ENCODE assay signal across 12 cellular contexts in the genomic region with DNA sequence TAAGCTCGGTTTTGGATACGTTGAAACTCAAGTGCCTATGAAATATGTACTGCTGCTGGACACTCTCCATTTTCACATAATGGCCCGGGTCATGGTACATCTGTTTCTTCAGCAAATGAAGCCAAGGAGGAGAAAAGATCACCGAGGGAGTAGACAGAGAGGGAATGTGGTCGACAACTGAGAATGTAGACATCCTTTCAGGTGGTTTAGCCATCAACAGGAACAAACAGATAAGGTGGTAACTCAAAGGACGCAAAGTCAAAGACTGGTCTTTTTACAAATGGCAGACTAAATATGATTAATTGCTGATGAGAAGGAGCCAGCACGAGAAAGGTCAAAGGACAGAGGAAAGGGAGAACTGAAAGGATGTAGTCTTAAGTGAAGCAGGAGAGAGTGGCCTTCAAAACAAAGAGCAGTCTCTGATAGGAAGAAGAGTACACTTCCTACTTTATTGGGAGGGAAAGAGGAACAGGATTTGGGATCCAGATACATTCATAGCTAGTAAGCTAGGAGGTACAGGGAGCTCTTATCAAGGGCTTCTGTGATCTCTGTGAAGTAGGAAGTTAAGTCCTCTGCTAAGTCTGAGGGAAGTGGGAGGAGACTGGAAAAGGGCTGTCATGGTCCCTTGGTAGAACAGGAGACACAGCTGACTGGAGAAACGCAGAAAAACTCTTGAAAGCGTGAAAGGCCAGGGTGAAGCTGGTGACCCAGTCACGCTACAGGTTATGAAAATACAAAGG. TPM values are rescaled to one million over a fixed set of nuclear protein-coding genes. Genes with fewer than 3 reads are reported as not detected.
A peak's percentile ranks its signal among the peaks of the same experiment; 100 is the strongest.
DNase-seq lines count a peak whose midpoint lies in the region; ATAC-seq, FAIRE-seq and TF ChIP-seq lines count a peak whose summit lies in the region.
"Had no signal": no experiment of that assay in that cellular context is flagged by ENCODE, and none has a peak within 500 bp of the region (broad histone marks: within the 10 kb centered on the region; RNA-seq: fewer than 3 reads in every experiment).

No MANE protein-coding gene starts in this region.

- H3K4me3 ChIP-seq in K562 (no peak overlapping the region), upper lobe of right lung (no peak overlapping the region), Caco-2 (ENCODE audit: low read depth, low read length) (no peak overlapping the region)
- H3K4me3 ChIP-seq: sigmoid colon had no signal

- no peaks in the 10 kb centered on the region; the same call in 1 of the 2 replicates for H4K20me1 ChIP-seq in K562 (replicated peaks; ENCODE audit: control insufficient read depth, insufficient read depth, low read length)

- no peaks in the 10 kb centered on the region for H3K9me3 Mint-ChIP-seq in Caco-2 (ENCODE audit: unreplicated experiment)
- H3K9me3 Mint-ChIP-seq: brain had no signal

- H3K9ac ChIP-seq in K562 (ENCODE audit: insufficient read depth in 1 of 2, low read depth in 2 of 2, low read length in 2 of 2) = no peak overlapping the region

- intact Hi-C loops in K562 (cut with micrococcal nuclease) = loop anchor here (5.0 kb wide), 1 partner anchor 58 kb away; no protein-coding TSS in a partner anchor
- intact Hi-C loops in upper lobe of right lung (cut with DNase I) = loop anchor here (10.0 kb wide), 1 partner anchor 225 kb away; no protein-coding TSS in a partner anchor
- intact Hi-C loops in Caco-2 (cut with micrococcal nuclease; ENCODE audit: unreplicated experiment) = no loop called here

- ATAC-seq in HG03159 (IDR thresholded peaks at IDR 0.05; ENCODE audit: unreplicated experiment) (peak; percentile 71), K562 (peak; percentile 67), upper lobe of right lung (no peak)

- no peak overlapping the region for H3K27ac Mint-ChIP-seq in Caco-2 (ENCODE audit: unreplicated experiment)
- H3K27ac Mint-ChIP-seq: brain had no signal

- DNase-seq in GM12892 (ENCODE audit: insufficient read length) (peak; percentile 27), GM20000 (ENCODE audit: low spot score) (peak; percentile 46), K562 (ENCODE audit: extremely low read depth in 1 of 4, low spot score in 3 of 4) (peak in 2 of 4 experiments; percentile 18 to 38), upper lobe of right lung (no peak), cerebellar nuclear complex (lab: John Stamatoyannopoulos, UW) (no peak), iPS-NIHi7 (ENCODE audit: extremely low spot score) (no peak), Caco-2 (no peak)
- DNase-seq: DND-41, sigmoid colon had no signal

- no peak for TF ChIP-seq RAD21 in K562 (CRISPR knock-in tag; conservative IDR thresholded peaks at IDR 0.05 in 1 of 2, IDR thresholded peaks at IDR 0.05 in 1 of 2)

- H3K27me3 ChIP-seq in K562 (ENCODE audit: control insufficient read depth in 2 of 2, insufficient read depth in 2 of 2, low read length in 2 of 2) = no peaks in the 10 kb centered on the region
- H3K27me3 ChIP-seq in upper lobe of right lung = no peaks in the 10 kb centered on the region
- H3K27me3 ChIP-seq in Caco-2 (replicated peaks; ENCODE audit: control insufficient read depth, insufficient read depth, low read length) = no peaks in the 10 kb centered on the region
- H3K27me3 ChIP-seq: sigmoid colon had no signal

- no peak overlapping the region for H3K27ac ChIP-seq in K562 (ENCODE audit: extremely low read depth, low read depth, low read length)
- H3K27ac ChIP-seq in upper lobe of right lung = no peak overlapping the region
- H3K27ac ChIP-seq: sigmoid colon had no signal

- no peaks in the 10 kb centered on the region for H3K9me1 ChIP-seq in K562 (ENCODE audit: control insufficient read depth, insufficient read depth, low read length)

- H3K4me1 ChIP-seq in K562 (replicated peaks in 1 of 2; ENCODE audit: control insufficient read depth in 2 of 2, insufficient read depth in 2 of 2, low read length in 2 of 2) (peaks cover 0 to 8% of the 10 kb centered on the region in 2 experiments; a peak in 1 of 5 replicates), upper lobe of right lung (no peaks in the 10 kb centered on the region), Caco-2 (no peaks in the 10 kb centered on the region)

- TF ChIP-seq CTCF in GM20000 (IDR thresholded peaks at IDR 0.05; ENCODE audit: extremely low read depth, missing control alignments) (no peak), K562 (IDR thresholded peaks at IDR 0.05 in 2 of 3, conservative IDR thresholded peaks at IDR 0.05 in 1 of 3; ENCODE audit: insufficient read depth in 2 of 3, low read depth in 1 of 3, low read length in 3 of 3) (no peak), upper lobe of right lung (IDR thresholded peaks at IDR 0.05) (no peak), Caco-2 (IDR thresholded peaks at IDR 0.05; ENCODE audit: insufficient read depth in 1 of 2, low read depth in 1 of 2, low read length in 1 of 2, severe bottlenecking in 1 of 2, unreplicated experiment in 1 of 2) (no peak)

- TF ChIP-seq EP300 in K562 (IDR thresholded peaks at IDR 0.05; ENCODE audit: low read length) = no peak

- peaks cover 7% of the 10 kb centered on the region for H3K4me1 Mint-ChIP-seq in Caco-2 (ENCODE audit: low read depth, unreplicated experiment)

- WGBS in K562 (ENCODE audit: insufficient coverage, low coverage, missing lambda C conversion rate) = 69% methylated on average over 10 of the region's 10 CpGs

- H3K9me3 ChIP-seq in K562 (replicated peaks; ENCODE audit: control insufficient read depth, insufficient read depth, low read depth, low read length) = no peaks in the 10 kb centered on the region
- no peaks in the 10 kb centered on the region for H3K9me3 ChIP-seq in upper lobe of right lung
- no peaks in the 10 kb centered on the region for H3K9me3 ChIP-seq in Caco-2
- H3K9me3 ChIP-seq: sigmoid colon had no signal

- no peak overlapping the region for H3K4me2 ChIP-seq in K562 (ENCODE audit: insufficient read depth, low read length)

- H3K4me3 Mint-ChIP-seq in Caco-2 (ENCODE audit: unreplicated experiment) = no peak overlapping the region
- H3K4me3 Mint-ChIP-seq: brain had no signal

- no peaks in the 10 kb centered on the region for H3K27me3 Mint-ChIP-seq in Caco-2 (ENCODE audit: insufficient read depth, unreplicated experiment)
- H3K27me3 Mint-ChIP-seq: brain had no signal

- in situ Hi-C loops in K562 (cut with MboI) = loop anchor here (5.0 to 10.0 kb wide), 2 partner anchors 218 to 795 kb away; no protein-coding TSS in a partner anchor

- FAIRE-seq in GM12892 (lab: Jason Lieb, UNC) (peak; percentile 81), K562 (lab: Jason Lieb, UNC) (no peak)
- FAIRE-seq: TTC549 had no signal

- no peak overlapping the region for H2AFZ ChIP-seq in K562 (ENCODE audit: low read depth, low read length)

- H3K36me3 ChIP-seq in K562 (ENCODE audit: control insufficient read depth, insufficient read depth, low read length) (peaks cover 87% of the 10 kb centered on the region), upper lobe of right lung (peaks cover 87% of the 10 kb centered on the region), Caco-2 (ENCODE audit: control insufficient read depth, insufficient read depth, low read length) (no peaks in the 10 kb centered on the region)

- BruUV-seq in K562 (replicated peaks; lab: Mats Ljungman, UMichigan) (no TSS peak), Caco-2 (replicated peaks; lab: Mats Ljungman, UMichigan) (no TSS peak)

- peak; percentile 64 for TF ChIP-seq POLR2A in GM12892 (IDR thresholded peaks at IDR 0.05; ENCODE audit: low read depth, low read length)
- TF ChIP-seq POLR2A in K562 (conservative IDR thresholded peaks at IDR 0.05) = no peak

- H3K79me2 ChIP-seq in K562 (ENCODE audit: control insufficient read depth, insufficient read depth, low read length) = no peaks in the 10 kb centered on the region

- POLR2A ChIA-PET in K562 (lab: Yijun Ruan, JAX) (interaction anchor here (1.4 to 1.5 kb wide), 2 partner anchors 12 to 221 kb away, joined by 3 to 4 read pairs; no protein-coding TSS in a partner anchor), Caco-2 (lab: Charles Lee) (no interaction called here)

- CTCF ChIA-PET in K562 (lab: Yijun Ruan, JAX; ENCODE audit: low intra/inter-chr PET ratio) (interaction anchor here (4.1 kb wide), 1 partner anchor 221 kb away, joined by 50 read pairs; no protein-coding TSS in a partner anchor), Caco-2 (lab: Charles Lee) (no interaction called here)

- H3K36me3 Mint-ChIP-seq in Caco-2 (ENCODE audit: insufficient read depth, unreplicated experiment) = peaks cover 79% of the 10 kb centered on the region

RNA-seq across cellular contexts. Expression of gene NUP133, which starts 28.3 kb away (rescaled TPM):
- polyA plus RNA-seq in GM12892 (2012; ENCODE audit: missing spikeins) = 18.1 TPM
- 71.9 and 72.4 TPM in 2 replicates for total RNA-seq in K562 (2011; cell fraction: chromatin; rRNA removed; ENCODE audit: low replicate concordance)
- total RNA-seq in K562 (2011; cell fraction: nucleolus; rRNA removed) = 25.3 and 27.9 TPM in 2 replicates
- 33.4 and 41.5 TPM in 2 replicates for total RNA-seq in K562 (2011; cell fraction: nucleoplasm; rRNA removed)
- total RNA-seq in K562 (2014; rRNA removed) = 50.6 and 60.9 TPM in 2 replicates
- total RNA-seq in K562 (2014; rRNA removed; fragmentation: Illumina TruSeq; extraction: Trizol) = 64.0 and 71.7 TPM in 2 replicates
- 58.2 and 61.3 TPM in 2 replicates for total RNA-seq in K562 (2015; rRNA removed; fragmentation: Illumina TruSeq; extraction: Trizol)
- 82.5 and 85.1 TPM in 2 replicates for total RNA-seq in K562 (2021)
- 51.5 and 62.2 TPM in 2 replicates for polyA plus RNA-seq in K562 (2011; rRNA removed)
- polyA plus RNA-seq in K562 (2011; cell fraction: cytosol; rRNA removed) = 27.8 and 33.4 TPM in 2 replicates
- polyA plus RNA-seq in K562 (2011; cell fraction: nucleus; rRNA removed) = 51.1 and 62.9 TPM in 2 replicates
- 28.9 and 30.0 TPM in 2 replicates for polyA plus RNA-seq in K562 (2012)
- 37.6 and 44.1 TPM in 2 replicates for polyA plus RNA-seq in K562 (2014; fragmentation: Illumina TruSeq; extraction: Trizol)
- polyA plus RNA-seq in K562 (2014; fragmentation: Nextera tagmentation; extraction: Ambion mirVana) = 10 to 100 TPM; 21.7 to 35.0 TPM
- polyA plus RNA-seq in K562 (2014; rRNA removed) = 53.0 and 61.8 TPM in 2 replicates
- 88.6 and 94.0 TPM in 2 replicates for polyA minus RNA-seq in K562 (2011; rRNA and poly(A)+ RNA removed)
- 33.8 and 45.2 TPM in 2 replicates for polyA minus RNA-seq in K562 (2011; cell fraction: cytosol; rRNA and poly(A)+ RNA removed)
- polyA minus RNA-seq in K562 (2011; cell fraction: nucleus; rRNA and poly(A)+ RNA removed) = 35.5 and 62.6 TPM in 2 replicates
- total RNA-seq in upper lobe of right lung = 33.8 TPM
- 54.5 and 59.3 TPM in 2 replicates for total RNA-seq in Caco-2 (2022)

RNA-seq across cellular contexts. Expression of gene ACTA1, which starts 45.9 kb away (rescaled TPM):
- not detected for polyA plus RNA-seq in GM12892 (2012; ENCODE audit: missing spikeins)
- total RNA-seq in K562 (2011; cell fraction: chromatin; rRNA removed; ENCODE audit: low replicate concordance) = not detected in 2 replicates
- total RNA-seq in K562 (2011; cell fraction: nucleolus; rRNA removed) = not detected in 2 replicates
- total RNA-seq in K562 (2011; cell fraction: nucleoplasm; rRNA removed) = not detected in 2 replicates
- total RNA-seq in K562 (2014; rRNA removed) (0.36 TPM in 1 of 2 replicates, not detected in the other), K562 (2014; rRNA removed; fragmentation: Illumina TruSeq; extraction: Trizol) (not detected in 2 replicates), K562 (2015; rRNA removed; fragmentation: Illumina TruSeq; extraction: Trizol) (0.15 TPM in 1 of 2 replicates, not detected in the other), K562 (2021) (not detected in 2 replicates), upper lobe of right lung (not detected), Caco-2 (2022) (5.1 and 9.5 TPM in 2 replicates)
- polyA plus RNA-seq in K562 (2011; rRNA removed) (0.07 TPM in 1 of 2 replicates, not detected in the other), K562 (2014; fragmentation: Illumina TruSeq; extraction: Trizol) (0.07 TPM in 1 of 2 replicates, not detected in the other), K562 (2014; fragmentation: Nextera tagmentation; extraction: Ambion mirVana) (not detected), K562 (2014; rRNA removed) (not detected in 2 replicates)
- polyA plus RNA-seq in K562 (2011; cell fraction: cytosol; rRNA removed) = 0.16 TPM in 1 of 2 replicates, not detected in the other
- 0.11 and 0.18 TPM in 2 replicates for polyA plus RNA-seq in K562 (2011; cell fraction: nucleus; rRNA removed)
- 0.08 and 0.14 TPM in 2 replicates for polyA plus RNA-seq in K562 (2012)
- not detected in 2 replicates for polyA minus RNA-seq in K562 (2011; rRNA and poly(A)+ RNA removed)
- not detected in 2 replicates for polyA minus RNA-seq in K562 (2011; cell fraction: cytosol; rRNA and poly(A)+ RNA removed)
- not detected in 2 replicates for polyA minus RNA-seq in K562 (2011; cell fraction: nucleus; rRNA and poly(A)+ RNA removed)

Comparison
In these comparisons a context has a peak if more than half of its experiments do, and no peak if none do; other contexts are left out.
1. DNase-seq: peak in GM12892 (single experiment) and GM20000 (single experiment); none in upper lobe of right lung (single experiment), cerebellar nuclear complex (0 of 2), iPS-NIHi7 (single experiment) and Caco-2 (0 of 2).